Comparison of ENCODE assay signal across 18 cellular contexts in the genomic region with DNA sequence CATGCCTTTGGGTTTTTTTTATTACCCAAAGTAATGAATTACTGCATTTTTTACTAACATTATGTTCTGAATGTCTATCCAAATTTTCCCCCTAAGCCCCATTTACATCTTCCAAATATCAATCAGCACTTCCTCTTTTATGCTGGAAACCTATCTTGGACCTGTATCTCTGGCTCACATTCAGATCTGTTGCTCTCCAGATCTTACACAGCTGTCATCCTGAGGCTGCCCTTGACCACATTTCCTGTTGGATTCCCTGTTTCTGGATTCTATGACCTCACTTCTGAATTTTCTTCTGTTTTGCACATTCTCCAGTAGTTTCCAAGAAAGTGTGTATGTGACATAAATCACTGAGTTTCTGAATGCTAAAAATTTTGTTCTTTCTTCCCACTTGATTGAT.
A peak's percentile ranks its signal among the peaks of the same experiment; 100 is the strongest.
DNase-seq lines count a peak whose midpoint lies in the region; ATAC-seq and TF ChIP-seq lines count a peak whose summit lies in the region.
"Had no signal": no experiment of that assay in that cellular context is flagged by ENCODE, and none has a peak within 500 bp of the region (broad histone marks: within the 10 kb centered on the region; RNA-seq: fewer than 3 reads in every experiment).

No MANE protein-coding gene starts in this region.

- H4K20me1 ChIP-seq in PC-3 (ENCODE audit: low read length), result no peaks in the 10 kb centered on the region

- POLR2A ChIA-PET in PC-3 (lab: Charles Lee; ENCODE audit: unreplicated experiment), result no interaction called here

- no peak for TF ChIP-seq CTCF in astrocyte of the spinal cord (IDR thresholded peaks at IDR 0.05; ENCODE audit: low read depth, low read length)
- TF ChIP-seq CTCF in PC-3 (conservative IDR thresholded peaks at IDR 0.05; ENCODE audit: low read depth, low read length), result no peak

- BruUV-seq in PC-3 (replicated peaks; lab: Mats Ljungman, UMichigan), result no TSS peak

- no peaks in the 10 kb centered on the region for H3F3A ChIP-seq in PC-3 (ENCODE audit: low read length, unreplicated experiment)

- H3K4me2 ChIP-seq in PC-3 (ENCODE audit: low read length), result no peak overlapping the region

- peak; percentile 70 for ATAC-seq in left ventricle myocardium superior
- ATAC-seq in PC-3, result no peak
- no peak for ATAC-seq in left colon
- ATAC-seq in activated naive CD8-positive, alpha-beta T cell treated with anti-CD3 and anti-CD28 coated beads, Interleukin-2, amount 50 U/mL, for 24 hours, result no peak
- ATAC-seq: stimulated activated effector memory CD8-positive, alpha-beta T cell treated with anti-CD3 and anti-CD28 coated beads, Interleukin-12 subunit alpha, Interleukin-12 subunit beta, amount 100 ng/mL, for 72 hours had no signal

- H2AFZ ChIP-seq in PC-3 (ENCODE audit: low read length), result no peak overlapping the region

- H3K4me1 ChIP-seq in PC-3 (ENCODE audit: insufficient read depth, low read length), result no peaks in the 10 kb centered on the region
- H3K4me1 ChIP-seq: ascending aorta, BE2C, spleen had no signal

- H3K9ac ChIP-seq in PC-3 (ENCODE audit: low read length), result no peak overlapping the region

- no peaks in the 10 kb centered on the region for H3K9me2 ChIP-seq in PC-3 (replicated peaks; ENCODE audit: low read length)

- DNase-seq in G401 (ENCODE audit: low spot score) (peak; percentile 59), Kasumi-1 (lab: John Stamatoyannopoulos, UW) (peak; percentile 82 to 84), astrocyte of the spinal cord (ENCODE audit: low read depth, low spot score) (peak; percentile 55), left ventricle myocardium superior (no peak), PC-3 (no peak), left colon (no peak), SK-N-DZ (ENCODE audit: low spot score) (no peak)
- DNase-seq in activated naive CD8-positive, alpha-beta T cell treated with anti-CD3 and anti-CD28 coated beads, Interleukin-2, amount 50 U/mL, for 24 hours, result no peak
- DNase-seq: activated CD4-positive, alpha-beta T cell treated with anti-CD3 and anti-CD28 coated beads for 4 hours; BE2C; NCI-H1105 treated with DMSO at 0.1 percent for 48 hours; NK-92 treated with Interleukin-12 subunit alpha and Interleukin-12 subunit beta, amount 100 ng/mL, for 24 hours; ovary; spleen; T1000; thyroid gland had no signal

- intact Hi-C loops in left ventricle myocardium superior (cut with micrococcal nuclease) (no loop called here), PC-3 (cut with micrococcal nuclease) (no loop called here), left colon (cut with DNase I, micrococcal nuclease) (no loop called here)

- no peak overlapping the region for H3K27ac Mint-ChIP-seq in activated naive CD8-positive, alpha-beta T cell treated with anti-CD3 and anti-CD28 coated beads, Interleukin-2, amount 50 U/mL, for 24 hours
- H3K27ac Mint-ChIP-seq: stimulated activated effector memory CD8-positive, alpha-beta T cell treated with anti-CD3 and anti-CD28 coated beads, Interleukin-12 subunit alpha, Interleukin-12 subunit beta, amount 100 ng/mL, for 72 hours had no signal

- no peaks in the 10 kb centered on the region for H3K27me3 ChIP-seq in PC-3 (ENCODE audit: low read length)
- H3K27me3 ChIP-seq: ascending aorta, BE2C, ovary, spleen, thyroid gland had no signal

- no peak overlapping the region for H3K27ac ChIP-seq in PC-3 (ENCODE audit: low read length)
- H3K27ac ChIP-seq: ascending aorta, ovary, spleen had no signal

- H3K36me3 ChIP-seq in PC-3 (ENCODE audit: low read depth, low read length), result no peaks in the 10 kb centered on the region
- H3K36me3 ChIP-seq: BE2C, ovary, spleen, thyroid gland had no signal

- no peaks in the 10 kb centered on the region for H3K4me1 Mint-ChIP-seq in activated naive CD8-positive, alpha-beta T cell treated with anti-CD3 and anti-CD28 coated beads, Interleukin-2, amount 50 U/mL, for 24 hours
- H3K4me1 Mint-ChIP-seq: stimulated activated effector memory CD8-positive, alpha-beta T cell treated with anti-CD3 and anti-CD28 coated beads, Interleukin-12 subunit alpha, Interleukin-12 subunit beta, amount 100 ng/mL, for 72 hours had no signal

- in situ Hi-C loops in G401 (cut with HindIII; ENCODE audit: low sequenced_read_pairs), result no loop called here
- in situ Hi-C loops in astrocyte of the spinal cord (cut with HindIII; ENCODE audit: low sequenced_read_pairs), result no loop called here

- no peak overlapping the region for H3K4me3 ChIP-seq in astrocyte of the spinal cord (ENCODE audit: low read depth, low read length)
- no peak overlapping the region for H3K4me3 ChIP-seq in PC-3 (ENCODE audit: low read length)
- H3K4me3 ChIP-seq: ascending aorta, ovary, spleen, thyroid gland had no signal

- H3K36me3 Mint-ChIP-seq in activated naive CD8-positive, alpha-beta T cell treated with anti-CD3 and anti-CD28 coated beads, Interleukin-2, amount 50 U/mL, for 24 hours (ENCODE audit: low read depth), result no peaks in the 10 kb centered on the region
- H3K36me3 Mint-ChIP-seq: stimulated activated effector memory CD8-positive, alpha-beta T cell treated with anti-CD3 and anti-CD28 coated beads, Interleukin-12 subunit alpha, Interleukin-12 subunit beta, amount 100 ng/mL, for 72 hours had no signal

- H3K9me3 Mint-ChIP-seq in activated naive CD8-positive, alpha-beta T cell treated with anti-CD3 and anti-CD28 coated beads, Interleukin-2, amount 50 U/mL, for 24 hours, result peaks cover 20% of the 10 kb centered on the region

- H3K79me2 ChIP-seq in PC-3 (ENCODE audit: low read length), result no peaks in the 10 kb centered on the region

- no peaks in the 10 kb centered on the region for H3K27me3 Mint-ChIP-seq in activated naive CD8-positive, alpha-beta T cell treated with anti-CD3 and anti-CD28 coated beads, Interleukin-2, amount 50 U/mL, for 24 hours

- CTCF ChIA-PET in PC-3 (lab: Charles Lee), result no interaction called here

- no peak overlapping the region for H3K4me3 Mint-ChIP-seq in activated naive CD8-positive, alpha-beta T cell treated with anti-CD3 and anti-CD28 coated beads, Interleukin-2, amount 50 U/mL, for 24 hours
- H3K4me3 Mint-ChIP-seq: stimulated activated effector memory CD8-positive, alpha-beta T cell treated with anti-CD3 and anti-CD28 coated beads, Interleukin-12 subunit alpha, Interleukin-12 subunit beta, amount 100 ng/mL, for 72 hours had no signal

- H3K9me3 ChIP-seq in PC-3 (ENCODE audit: low read length), result 0 out of 2 replicates have a peak, but pooled peaks cover 14% of the 10 kb centered on the region
- H3K9me3 ChIP-seq: BE2C, ovary, thyroid gland had no signal

Comparison
In these comparisons a context has a peak if more than half of its experiments do, and no peak if none do; other contexts are left out.
1. DNase-seq: peak in G401 (single experiment), Kasumi-1 (2 of 2) and astrocyte of the spinal cord (single experiment); none in left ventricle myocardium superior (single experiment), PC-3 (single experiment), left colon (0 of 2), SK-N-DZ (single experiment) and activated naive CD8-positive, alpha-beta T cell treated with anti-CD3 and anti-CD28 coated beads, Interleukin-2, amount 50 U/mL, for 24 hours (single experiment).